Comparison of ENCODE assay signal across 23 cellular contexts in genomic region chr3:48688032-48688736, GRCh38. TPM values are rescaled to one million over a fixed set of nuclear protein-coding genes. Genes with fewer than 3 reads are reported as not detected.
DNase-seq lines count a peak whose midpoint lies in the region; ATAC-seq and TF ChIP-seq lines count a peak whose summit lies in the region.
"Had no signal": no experiment of that assay in that cellular context is flagged by ENCODE, and none has a peak within 500 bp of the region (broad histone marks: within the 10 kb centered on the region; RNA-seq: fewer than 3 reads in every experiment).

No MANE protein-coding gene starts in this region.

- H3K36me3 ChIP-seq in CD4-positive, alpha-beta memory T cell (ENCODE audit: insufficient read depth, low read length), result peaks cover 50% of the 10 kb centered on the region

- H3K27ac Mint-ChIP-seq in CD4-positive, alpha-beta memory T cell, result peak overlapping the region in 5 of 7 donors; percentile 42 to 93 (median 57)
- H3K27ac Mint-ChIP-seq: activated CD4-positive, alpha-beta T cell treated with anti-CD3 and anti-CD28 coated beads, Interleukin-2, amount 10 ng/mL, durations not matched to agents 7 days and 5 days; GM23338; stimulated activated naive B cell treated with anti-CD40 and anti-IgM and Interleukin-4, amounts not matched to agents 10 μg/mL and 1 μg/mL and 100 μg/mL, for 72 hours had no signal

- H3K4me3 Mint-ChIP-seq in CD4-positive, alpha-beta memory T cell, result no peak overlapping the region
- H3K4me3 Mint-ChIP-seq: activated CD4-positive, alpha-beta T cell treated with anti-CD3 and anti-CD28 coated beads, Interleukin-2, amount 10 ng/mL, durations not matched to agents 7 days and 5 days; GM23338; stimulated activated naive B cell treated with anti-CD40 and anti-IgM and Interleukin-4, amounts not matched to agents 10 μg/mL and 1 μg/mL and 100 μg/mL, for 72 hours had no signal

- peaks cover 28% of the 10 kb centered on the region for H3K4me1 ChIP-seq in CD4-positive, alpha-beta memory T cell (ENCODE audit: insufficient read depth, low read length)

- POLR2A ChIA-PET in AG04450 (lab: Yijun Ruan, JAX), result interaction anchor here (0.7 to 2.9 kb wide), 8 partner anchors 18 to 333 kb away, joined by 3 to 10 read pairs (median 3); partner anchors contain the start of genes CELSR3, IP6K2 and SLC26A6
- POLR2A ChIA-PET in CD4-positive, alpha-beta memory T cell (lab: Charles Lee; ENCODE audit: partially characterized antibody), result no interaction called here

- CTCF ChIA-PET in AG04450 (lab: Charles Lee), result interaction anchor here (1.8 kb wide), 1 partner anchor 25 kb away, joined by 4 read pairs; the partner anchor contains the start of gene CELSR3
- CTCF ChIA-PET in CD4-positive, alpha-beta memory T cell (lab: Charles Lee; ENCODE audit: partially characterized antibody), result interaction anchor here (1.0 to 2.0 kb wide), 4 partner anchors 9 to 52 kb away, joined by 3 to 6 read pairs (median 4); no protein-coding TSS in a partner anchor

- H3K27me3 Mint-ChIP-seq in CD4-positive, alpha-beta memory T cell, result no peaks in the 10 kb centered on the region
- H3K27me3 Mint-ChIP-seq: activated CD4-positive, alpha-beta T cell treated with anti-CD3 and anti-CD28 coated beads, Interleukin-2, amount 10 ng/mL, durations not matched to agents 7 days and 5 days; CD8-positive, alpha-beta memory T cell; stimulated activated naive B cell treated with anti-CD40 and anti-IgM and Interleukin-4, amounts not matched to agents 10 μg/mL and 1 μg/mL and 100 μg/mL, for 72 hours had no signal

- no peaks in the 10 kb centered on the region for H3K27me3 ChIP-seq in AG04450 (ENCODE audit: control insufficient read depth, insufficient read depth, low read length)
- no peaks in the 10 kb centered on the region for H3K27me3 ChIP-seq in CD4-positive, alpha-beta memory T cell (ENCODE audit: insufficient read depth, low read length)
- H3K27me3 ChIP-seq: heart left ventricle, SJCRH30 had no signal

- peak; percentile 75 for DNase-seq in AG04450 (ENCODE audit: low read depth, low spot score)
- DNase-seq in CD4-positive, alpha-beta memory T cell, result no peak
- peak; percentile 53 for DNase-seq in cerebellar cortex (ENCODE audit: low spot score)
- no peak for DNase-seq in activated T-cell treated with anti-CD3 and anti-CD28 coated beads, Interleukin-2, amount 50 U/mL, for 1 hour
- DNase-seq: activated CD4-positive, alpha-beta T cell treated with anti-CD3 and anti-CD28 coated beads, Interleukin-2, amount 10 ng/mL, durations not matched to agents 7 days and 5 days; activated CD8-positive, alpha-beta memory T cell treated with anti-CD3 and anti-CD28 coated beads, Interleukin-2, amount 50 U/mL, for 4 hours; activated effector memory CD4-positive, alpha-beta T cell treated with Interleukin-2 at 50 U/mL for 16 hours; CD8-positive, alpha-beta memory T cell; dermis blood vessel endothelial cell; DND-41; heart left ventricle; KBM-7; midbrain; NCI-H1694; NCI-H748 treated with DMSO at 0.1 percent for 48 hours; PC-3; SJCRH30; stimulated activated CD4-positive, alpha-beta T cell treated with anti-CD3 and anti-CD28 coated beads, Interleukin-2, amount 100 ng/mL, for 24 hours; stimulated activated naive B cell treated with anti-CD40 and anti-IgM and Interleukin-4, amounts not matched to agents 10 μg/mL and 1 μg/mL and 100 μg/mL, for 72 hours had no signal

- H3K9me3 Mint-ChIP-seq in CD4-positive, alpha-beta memory T cell, result no peaks in the 10 kb centered on the region
- H3K9me3 Mint-ChIP-seq: activated CD4-positive, alpha-beta T cell treated with anti-CD3 and anti-CD28 coated beads, Interleukin-2, amount 10 ng/mL, durations not matched to agents 7 days and 5 days; CD8-positive, alpha-beta memory T cell; GM23338; nephron; stimulated activated naive B cell treated with anti-CD40 and anti-IgM and Interleukin-4, amounts not matched to agents 10 μg/mL and 1 μg/mL and 100 μg/mL, for 72 hours had no signal

- peak overlapping the region; percentile 70 for H3K27ac ChIP-seq in AG04450 (ENCODE audit: low read depth, low read length)
- H3K27ac ChIP-seq in CD4-positive, alpha-beta memory T cell (ENCODE audit: low read depth, low read length), result no peak overlapping the region
- H3K27ac ChIP-seq: SJCRH30 had no signal

- intact Hi-C loops in CD4-positive, alpha-beta memory T cell (cut with micrococcal nuclease), result loop anchor here (5.0 to 10.0 kb wide), 3 partner anchors 227 to 724 kb away; partner anchors contain the start of genes ARIH2, RHOA, TCTA and WDR6

- TF ChIP-seq CTCF in AG04450 (IDR thresholded peaks at IDR 0.05; ENCODE audit: low read depth, low read length), result no peak; the same call in 1 of the 2 replicates

- H3K9me3 ChIP-seq in AG04450 (ENCODE audit: control insufficient read depth, insufficient read depth, low read length), result no peaks in the 10 kb centered on the region
- H3K9me3 ChIP-seq in CD4-positive, alpha-beta memory T cell (ENCODE audit: control insufficient read depth in 1 of 2, low read length in 2 of 2), result no peaks in the 10 kb centered on the region
- H3K9me3 ChIP-seq: heart left ventricle, SJCRH30 had no signal

- H3K36me3 Mint-ChIP-seq in CD4-positive, alpha-beta memory T cell, result peaks cover 27 to 56% of the 10 kb centered on the region in 2 donors

- H3K4me1 Mint-ChIP-seq in CD4-positive, alpha-beta memory T cell, result peaks cover 17 to 36% (median 24%) of the 10 kb centered on the region in 4 donors

- no peak for ATAC-seq in HG03135 (IDR thresholded peaks at IDR 0.05; ENCODE audit: unreplicated experiment)
- no peak for ATAC-seq in GM18498 (IDR thresholded peaks at IDR 0.05; ENCODE audit: unreplicated experiment)
- ATAC-seq: GM23338; heart left ventricle; PC-3; stimulated activated naive B cell treated with anti-CD40 and anti-IgM and Interleukin-4, amounts not matched to agents 10 μg/mL and 1 μg/mL and 100 μg/mL, for 72 hours had no signal

- no peak overlapping the region for H3K4me3 ChIP-seq in AG04450 (ENCODE audit: low read depth, low read length)
- no peak overlapping the region for H3K4me3 ChIP-seq in CD4-positive, alpha-beta memory T cell (ENCODE audit: low read length in 2 of 2)
- H3K4me3 ChIP-seq: GM23338, SJCRH30 had no signal

RNA-seq across cellular contexts. Expression of gene NCKIPSD, which starts 2.5 kb away (rescaled TPM):
- 25.4 and 36.3 TPM in 2 replicates for polyA plus RNA-seq in AG04450 (2011; rRNA removed)
- polyA minus RNA-seq in AG04450 (2011; rRNA and poly(A)+ RNA removed), result 41.5 and 70.4 TPM in 2 replicates
- 10 to 100 TPM; 20.1 to 21.7 TPM for total RNA-seq in CD4-positive, alpha-beta memory T cell
- polyA plus RNA-seq in CD4-positive, alpha-beta memory T cell, result 10 to 100 TPM in 1 of 2 donors, 1 to 10 TPM in 1; 8.3 to 16.1 TPM

RNA-seq across cellular contexts. Expression of gene CELSR3, which starts 25.5 kb away (rescaled TPM):
- 0.55 and 0.73 TPM in 2 replicates for polyA plus RNA-seq in AG04450 (2011; rRNA removed)
- 1.8 and 2.3 TPM in 2 replicates for polyA minus RNA-seq in AG04450 (2011; rRNA and poly(A)+ RNA removed)
- 1 to 10 TPM; 3.3 to 3.5 TPM for total RNA-seq in CD4-positive, alpha-beta memory T cell
- polyA plus RNA-seq in CD4-positive, alpha-beta memory T cell, result under 1 TPM; 0.04 to 0.78 TPM

RNA-seq across cellular contexts. Expression of gene IP6K2, which starts 28.8 kb away (rescaled TPM):
- polyA plus RNA-seq in AG04450 (2011; rRNA removed), result 110 and 115 TPM in 2 replicates
- polyA minus RNA-seq in AG04450 (2011; rRNA and poly(A)+ RNA removed), result 81.0 and 85.0 TPM in 2 replicates
- 10 to 100 TPM; 84.5 to 91.8 TPM for total RNA-seq in CD4-positive, alpha-beta memory T cell
- polyA plus RNA-seq in CD4-positive, alpha-beta memory T cell, result 10 to 100 TPM; 49.4 to 50.3 TPM

RNA-seq across cellular contexts. Expression of gene SLC26A6, which starts 52.9 kb away (rescaled TPM):
- 22.2 and 23.1 TPM in 2 replicates for polyA plus RNA-seq in AG04450 (2011; rRNA removed)
- 34.3 and 43.5 TPM in 2 replicates for polyA minus RNA-seq in AG04450 (2011; rRNA and poly(A)+ RNA removed)
- 10 to 100 TPM; 31.6 to 32.4 TPM for total RNA-seq in CD4-positive, alpha-beta memory T cell
- polyA plus RNA-seq in CD4-positive, alpha-beta memory T cell, result 1 to 10 TPM; 3.0 to 3.5 TPM

Comparison
In these comparisons a context has a peak if more than half of its experiments do, and no peak if none do; other contexts are left out.
1. DNase-seq: peak in AG04450 (single experiment) and cerebellar cortex (single experiment); none in CD4-positive, alpha-beta memory T cell (0 of 5) and activated T-cell treated with anti-CD3 and anti-CD28 coated beads, Interleukin-2, amount 50 U/mL, for 1 hour (single experiment).